9 cellular contexts compared by ENCODE assay signal in genomic region chr19:3275583-3276340, GRCh38. TPM values are rescaled to one million over a fixed set of nuclear protein-coding genes. Genes with fewer than 3 reads are reported as not detected.
DNase-seq lines count a peak whose midpoint lies in the region; ATAC-seq and TF ChIP-seq lines count a peak whose summit lies in the region.
"Had no signal": no experiment of that assay in that cellular context is flagged by ENCODE, and none has a peak within 500 bp of the region (broad histone marks: within the 10 kb centered on the region; RNA-seq: fewer than 3 reads in every experiment).

No MANE protein-coding gene starts in this region.

- H3K4me1 ChIP-seq in fibroblast of lung (ENCODE audit: control insufficient read depth, extremely low read depth, insufficient read depth, low read length), result peaks cover 2% of the 10 kb centered on the region
- H3K4me1 ChIP-seq in neuron (ENCODE audit: insufficient read depth, low read length), result peaks cover 37% of the 10 kb centered on the region
- H3K4me1 ChIP-seq: gastrocnemius medialis had no signal

- H3K79me2 ChIP-seq in fibroblast of lung (ENCODE audit: control insufficient read depth, insufficient read depth, low read length), result no peaks in the 10 kb centered on the region

- peak in 1 of 2 donors; percentile 32 for TF ChIP-seq CTCF in fibroblast of lung (conservative IDR thresholded peaks at IDR 0.05 in 1 of 2, IDR thresholded peaks at IDR 0.05 in 1 of 2; ENCODE audit: low read depth in 1 of 2, low read length in 2 of 2)

- peaks cover 2 to 4% of the 10 kb centered on the region in 2 donors for H3K9me3 Mint-ChIP-seq in activated T-cell treated with anti-CD3 and anti-CD28 coated beads, Interleukin-2, amount 50 U/mL, for 72 hours

- H3K9ac ChIP-seq in fibroblast of lung (ENCODE audit: insufficient read depth, low read length), result no peak overlapping the region

- H4K20me1 ChIP-seq in fibroblast of lung (ENCODE audit: control insufficient read depth, extremely low read depth, insufficient read depth, low read length), result no peaks in the 10 kb centered on the region

- H3K27me3 ChIP-seq in fibroblast of lung (ENCODE audit: control insufficient read depth, insufficient read depth, low read length), result peaks cover 11% of the 10 kb centered on the region
- no peaks in the 10 kb centered on the region for H3K27me3 ChIP-seq in neuron (ENCODE audit: insufficient read depth, low read length)

- H3K4me1 Mint-ChIP-seq in activated T-cell treated with anti-CD3 and anti-CD28 coated beads, Interleukin-2, amount 50 U/mL, for 72 hours (ENCODE audit: low read depth), result peaks cover 11% of the 10 kb centered on the region

- peak; percentile 20 for DNase-seq in DMS79 (lab: John Stamatoyannopoulos, UW)
- peak; percentile 66 for DNase-seq in RPMI7951 (ENCODE audit: low read depth)
- DNase-seq in activated T-cell treated with anti-CD3 and anti-CD28 coated beads, Interleukin-2, amount 50 U/mL, for 72 hours, result peak; percentile 91 to 94
- DNase-seq in fibroblast of lung (ENCODE audit: low read depth in 2 of 2), result peak; percentile 49 to 72
- DNase-seq in stromal cell of bone marrow (ENCODE audit: low read depth), result peak; percentile 18

- H3K4me2 ChIP-seq in fibroblast of lung (ENCODE audit: extremely low read depth, insufficient read depth, low read length), result peak overlapping the region; percentile 64

- TF ChIP-seq RAD21 in Ishikawa (IDR thresholded peaks at IDR 0.05; ENCODE audit: low read depth), result no peak

- H3K36me3 Mint-ChIP-seq in activated T-cell treated with anti-CD3 and anti-CD28 coated beads, Interleukin-2, amount 50 U/mL, for 72 hours (ENCODE audit: insufficient read depth in 2 of 2), result peaks cover 0 to 6% of the 10 kb centered on the region in 2 donors

- H3K4me3 Mint-ChIP-seq in activated T-cell treated with anti-CD3 and anti-CD28 coated beads, Interleukin-2, amount 50 U/mL, for 72 hours, result peak overlapping the region; percentile 81 to 95

- no peak for TF ChIP-seq EP300 in Ishikawa (IDR thresholded peaks at IDR 0.05; ENCODE audit: borderline replicate concordance)

- H2AFZ ChIP-seq in fibroblast of lung (ENCODE audit: low read length) (peak overlapping the region; percentile 69), neuron (ENCODE audit: low read depth, low read length) (no peak overlapping the region)

- ATAC-seq in activated T-cell treated with anti-CD3 and anti-CD28 coated beads, Interleukin-2, amount 50 U/mL, for 72 hours (replicated peaks in 1 of 2), result peak; percentile 82 to 84
- no peak for ATAC-seq in HG03469 (IDR thresholded peaks at IDR 0.05; ENCODE audit: unreplicated experiment)
- ATAC-seq: gastrocnemius medialis had no signal

- peaks cover 17% of the 10 kb centered on the region for H3K27me3 Mint-ChIP-seq in activated T-cell treated with anti-CD3 and anti-CD28 coated beads, Interleukin-2, amount 50 U/mL, for 72 hours (ENCODE audit: low read depth)

- no peaks in the 10 kb centered on the region for H3K9me3 ChIP-seq in fibroblast of lung (ENCODE audit: control insufficient read depth, insufficient read depth, low read depth, low read length)
- no peaks in the 10 kb centered on the region for H3K9me3 ChIP-seq in neuron (ENCODE audit: low read length)

- peak overlapping the region; percentile 26 to 44 (median 34) for H3K4me3 ChIP-seq in fibroblast of lung (replicated peaks in 1 of 4; ENCODE audit: control extremely low read depth in 1 of 4, insufficient read depth in 1 of 4, low read depth in 3 of 4, low read length in 4 of 4)
- H3K4me3 ChIP-seq in neuron (ENCODE audit: low read length), result peak overlapping the region; percentile 23

- H3K36me3 ChIP-seq in fibroblast of lung (ENCODE audit: control insufficient read depth, insufficient read depth, low read length), result no peaks in the 10 kb centered on the region
- H3K36me3 ChIP-seq in neuron (ENCODE audit: insufficient read depth, low read length), result no peaks in the 10 kb centered on the region
- H3K36me3 ChIP-seq: gastrocnemius medialis had no signal

- no peak overlapping the region for H3K27ac ChIP-seq in fibroblast of lung (ENCODE audit: insufficient read depth, low read length)
- H3K27ac ChIP-seq: gastrocnemius medialis had no signal

- no peak overlapping the region for H3K27ac Mint-ChIP-seq in activated T-cell treated with anti-CD3 and anti-CD28 coated beads, Interleukin-2, amount 50 U/mL, for 72 hours

TF ChIP-seq in Ishikawa, 13 proteins besides CTCF, POLR2A, EP300 and RAD21:
- no peak for TF ChIP-seq FOXM1 (IDR thresholded peaks at IDR 0.05; ENCODE audit: borderline replicate concordance, low read depth)
- peak; percentile 42 for TF ChIP-seq TEAD4 (IDR thresholded peaks at IDR 0.05)
- no peak for TF ChIP-seq CEBPB (IDR thresholded peaks at IDR 0.05)
- TF ChIP-seq EGR1 (IDR thresholded peaks at IDR 0.05), result 0 out of 2 replicates have a peak, but pooled peaks have one; percentile 33
- no peak for TF ChIP-seq YY1 (IDR thresholded peaks at IDR 0.05; ENCODE audit: low read depth)
- no peak for TF ChIP-seq CREB1 (IDR thresholded peaks at IDR 0.05; ENCODE audit: low read depth)
- TF ChIP-seq TCF12 (IDR thresholded peaks at IDR 0.05; ENCODE audit: low read depth), result no peak
- TF ChIP-seq, protein P1, sequence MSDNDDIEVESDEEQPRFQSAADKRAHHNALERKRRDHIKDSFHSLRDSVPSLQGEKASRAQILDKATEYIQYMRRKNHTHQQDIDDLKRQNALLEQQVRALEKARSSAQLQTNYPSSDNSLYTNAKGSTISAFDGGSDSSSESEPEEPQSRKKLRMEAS (IDR thresholded peaks at IDR 0.05), result peak; percentile 58
- TF ChIP-seq ZBTB7A (IDR thresholded peaks at IDR 0.05; ENCODE audit: low read depth), result no peak
- no peak for TF ChIP-seq REST (IDR thresholded peaks at IDR 0.05; ENCODE audit: low read depth)
- no peak for TF ChIP-seq NFIC (IDR thresholded peaks at IDR 0.05)
- TF ChIP-seq, protein P2, sequence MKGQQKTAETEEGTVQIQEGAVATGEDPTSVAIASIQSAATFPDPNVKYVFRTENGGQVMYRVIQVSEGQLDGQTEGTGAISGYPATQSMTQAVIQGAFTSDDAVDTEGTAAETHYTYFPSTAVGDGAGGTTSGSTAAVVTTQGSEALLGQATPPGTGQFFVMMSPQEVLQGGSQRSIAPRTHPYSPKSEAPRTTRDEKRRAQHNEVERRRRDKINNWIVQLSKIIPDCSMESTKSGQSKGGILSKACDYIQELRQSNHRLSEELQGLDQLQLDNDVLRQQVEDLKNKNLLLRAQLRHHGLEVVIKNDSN (IDR thresholded peaks at IDR 0.05), result no peak
- peak; percentile 53; the same call in 1 of the 2 replicates for TF ChIP-seq TAF1 (IDR thresholded peaks at IDR 0.05; ENCODE audit: low read depth)

RNA-seq across cellular contexts. Expression of gene CELF5, which starts 51.3 kb away (rescaled TPM):
- total RNA-seq in RPMI7951 (2014; rRNA removed; shearing (Covaris generic)), result not detected in 2 replicates
- total RNA-seq in activated T-cell treated with anti-CD3 and anti-CD28 coated beads, Interleukin-2, amount 50 U/mL, for 72 hours, result under 1 TPM; 0.17 to 0.42 TPM
- total RNA-seq in fibroblast of lung, result under 0.01 TPM in 1 of 2 replicates, not detected in the other
- polyA plus RNA-seq in fibroblast of lung, result not detected in 2 replicates
- polyA plus RNA-seq in fibroblast of lung (2012), result not detected in 2 replicates
- polyA minus RNA-seq in fibroblast of lung (ENCODE audit: low replicate concordance), result not detected in 2 replicates
- total RNA-seq: gastrocnemius medialis had no signal

Comparison
In these comparisons a context has a peak if more than half of its experiments do, and no peak if none do; other contexts are left out.
1. DNase-seq: peak in every context shown above with its lines; median percentile 92 in activated T-cell treated with anti-CD3 and anti-CD28 coated beads, Interleukin-2, amount 50 U/mL, for 72 hours; 66 in RPMI7951; 60 in fibroblast of lung; 20 in DMS79; 18 in stromal cell of bone marrow.